Comparison of ENCODE assay signal across 1 cellular context in the genomic region with DNA sequence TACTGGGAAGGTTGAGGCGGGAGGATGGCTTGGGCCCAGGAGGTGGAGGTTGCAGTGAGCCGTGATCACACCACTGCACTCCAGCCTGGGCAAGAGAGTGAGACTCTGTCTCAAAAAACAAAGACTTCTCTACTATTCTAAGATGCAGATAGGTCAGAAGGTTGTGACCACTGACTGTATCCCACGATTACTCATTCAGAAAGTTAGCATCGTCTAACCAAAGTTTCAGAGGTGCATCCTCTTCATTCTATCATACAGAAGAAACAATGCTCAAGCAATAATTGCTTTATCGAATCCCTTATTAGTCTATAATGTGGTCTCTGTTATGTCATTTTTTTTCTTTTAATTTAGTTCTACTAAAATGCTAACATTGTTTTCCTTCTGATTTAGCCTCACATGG.
TF ChIP-seq lines count a peak whose summit lies in the region.

No MANE protein-coding gene starts in this region.

TF ChIP-seq in GM12878, 131 proteins besides CTCF, POLR2A, EP300 and RAD21 (continued from another document and continues in another):
- TF ChIP-seq, protein P1, sequence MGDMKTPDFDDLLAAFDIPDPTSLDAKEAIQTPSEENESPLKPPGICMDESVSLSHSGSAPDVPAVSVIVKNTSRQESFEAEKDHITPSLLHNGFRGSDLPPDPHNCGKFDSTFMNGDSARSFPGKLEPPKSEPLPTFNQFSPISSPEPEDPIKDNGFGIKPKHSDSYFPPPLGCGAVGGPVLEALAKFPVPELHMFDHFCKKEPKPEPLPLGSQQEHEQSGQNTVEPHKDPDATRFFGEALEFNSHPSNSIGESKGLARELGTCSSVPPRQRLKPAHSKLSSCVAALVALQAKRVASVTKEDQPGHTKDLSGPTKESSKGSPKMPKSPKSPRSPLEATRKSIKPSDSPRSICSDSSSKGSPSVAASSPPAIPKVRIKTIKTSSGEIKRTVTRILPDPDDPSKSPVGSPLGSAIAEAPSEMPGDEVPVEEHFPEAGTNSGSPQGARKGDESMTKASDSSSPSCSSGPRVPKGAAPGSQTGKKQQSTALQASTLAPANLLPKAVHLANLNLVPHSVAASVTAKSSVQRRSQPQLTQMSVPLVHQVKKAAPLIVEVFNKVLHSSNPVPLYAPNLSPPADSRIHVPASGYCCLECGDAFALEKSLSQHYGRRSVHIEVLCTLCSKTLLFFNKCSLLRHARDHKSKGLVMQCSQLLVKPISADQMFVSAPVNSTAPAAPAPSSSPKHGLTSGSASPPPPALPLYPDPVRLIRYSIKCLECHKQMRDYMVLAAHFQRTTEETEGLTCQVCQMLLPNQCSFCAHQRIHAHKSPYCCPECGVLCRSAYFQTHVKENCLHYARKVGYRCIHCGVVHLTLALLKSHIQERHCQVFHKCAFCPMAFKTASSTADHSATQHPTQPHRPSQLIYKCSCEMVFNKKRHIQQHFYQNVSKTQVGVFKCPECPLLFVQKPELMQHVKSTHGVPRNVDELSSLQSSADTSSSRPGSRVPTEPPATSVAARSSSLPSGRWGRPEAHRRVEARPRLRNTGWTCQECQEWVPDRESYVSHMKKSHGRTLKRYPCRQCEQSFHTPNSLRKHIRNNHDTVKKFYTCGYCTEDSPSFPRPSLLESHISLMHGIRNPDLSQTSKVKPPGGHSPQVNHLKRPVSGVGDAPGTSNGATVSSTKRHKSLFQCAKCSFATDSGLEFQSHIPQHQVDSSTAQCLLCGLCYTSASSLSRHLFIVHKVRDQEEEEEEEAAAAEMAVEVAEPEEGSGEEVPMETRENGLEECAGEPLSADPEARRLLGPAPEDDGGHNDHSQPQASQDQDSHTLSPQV (IDR thresholded peaks at IDR 0.05) = no peak
- TF ChIP-seq ZNF207 (IDR thresholded peaks at IDR 0.05; ENCODE audit: borderline replicate concordance) = no peak
- no peak for TF ChIP-seq LARP7 (IDR thresholded peaks at IDR 0.05)
- TF ChIP-seq BCL11A (IDR thresholded peaks at IDR 0.05; ENCODE audit: low read depth, low read length) = 0 out of 2 replicates have a peak, but pooled peaks have one; percentile 12
- TF ChIP-seq BHLHE40 (IDR thresholded peaks at IDR 0.05; ENCODE audit: borderline replicate concordance in 1 of 2, low read depth in 2 of 2, low read length in 1 of 2) = no peak
- TF ChIP-seq RCOR1 (conservative IDR thresholded peaks at IDR 0.05; ENCODE audit: low read depth, low read length) = no peak
- TF ChIP-seq POLR2AphosphoS5 (IDR thresholded peaks at IDR 0.05; ENCODE audit: low read length) = no peak
- TF ChIP-seq CEBPZ (IDR thresholded peaks at IDR 0.05; ENCODE audit: low read depth, low read length) = no peak
- TF ChIP-seq POU2F2 (IDR thresholded peaks at IDR 0.05; ENCODE audit: borderline replicate concordance, low read depth, low read length) = no peak
- no peak for TF ChIP-seq SP1 (IDR thresholded peaks at IDR 0.05; ENCODE audit: low read depth, low read length)
- TF ChIP-seq BACH1 (IDR thresholded peaks at IDR 0.05; ENCODE audit: borderline replicate concordance) = no peak
- TF ChIP-seq REST (IDR thresholded peaks at IDR 0.05; ENCODE audit: low read depth, low read length) = no peak
- TF ChIP-seq, protein P2, sequence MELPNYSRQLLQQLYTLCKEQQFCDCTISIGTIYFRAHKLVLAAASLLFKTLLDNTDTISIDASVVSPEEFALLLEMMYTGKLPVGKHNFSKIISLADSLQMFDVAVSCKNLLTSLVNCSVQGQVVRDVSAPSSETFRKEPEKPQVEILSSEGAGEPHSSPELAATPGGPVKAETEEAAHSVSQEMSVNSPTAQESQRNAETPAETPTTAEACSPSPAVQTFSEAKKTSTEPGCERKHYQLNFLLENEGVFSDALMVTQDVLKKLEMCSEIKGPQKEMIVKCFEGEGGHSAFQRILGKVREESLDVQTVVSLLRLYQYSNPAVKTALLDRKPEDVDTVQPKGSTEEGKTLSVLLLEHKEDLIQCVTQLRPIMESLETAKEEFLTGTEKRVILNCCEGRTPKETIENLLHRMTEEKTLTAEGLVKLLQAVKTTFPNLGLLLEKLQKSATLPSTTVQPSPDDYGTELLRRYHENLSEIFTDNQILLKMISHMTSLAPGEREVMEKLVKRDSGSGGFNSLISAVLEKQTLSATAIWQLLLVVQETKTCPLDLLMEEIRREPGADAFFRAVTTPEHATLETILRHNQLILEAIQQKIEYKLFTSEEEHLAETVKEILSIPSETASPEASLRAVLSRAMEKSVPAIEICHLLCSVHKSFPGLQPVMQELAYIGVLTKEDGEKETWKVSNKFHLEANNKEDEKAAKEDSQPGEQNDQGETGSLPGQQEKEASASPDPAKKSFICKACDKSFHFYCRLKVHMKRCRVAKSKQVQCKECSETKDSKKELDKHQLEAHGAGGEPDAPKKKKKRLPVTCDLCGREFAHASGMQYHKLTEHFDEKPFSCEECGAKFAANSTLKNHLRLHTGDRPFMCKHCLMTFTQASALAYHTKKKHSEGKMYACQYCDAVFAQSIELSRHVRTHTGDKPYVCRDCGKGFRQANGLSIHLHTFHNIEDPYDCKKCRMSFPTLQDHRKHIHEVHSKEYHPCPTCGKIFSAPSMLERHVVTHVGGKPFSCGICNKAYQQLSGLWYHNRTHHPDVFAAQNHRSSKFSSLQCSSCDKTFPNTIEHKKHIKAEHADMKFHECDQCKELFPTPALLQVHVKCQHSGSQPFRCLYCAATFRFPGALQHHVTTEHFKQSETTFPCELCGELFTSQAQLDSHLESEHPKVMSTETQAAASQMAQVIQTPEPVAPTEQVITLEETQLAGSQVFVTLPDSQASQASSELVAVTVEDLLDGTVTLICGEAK (IDR thresholded peaks at IDR 0.05; ENCODE audit: borderline replicate concordance) = no peak
- TF ChIP-seq BCL3 (IDR thresholded peaks at IDR 0.05; ENCODE audit: borderline replicate concordance, insufficient read depth, low read depth, low read length, poor library complexity, severe bottlenecking) = no peak
- TF ChIP-seq SUPT20H (IDR thresholded peaks at IDR 0.05; ENCODE audit: borderline replicate concordance, control insufficient read depth, low read depth, low read length) = no peak
- TF ChIP-seq USF1 (IDR thresholded peaks at IDR 0.05; ENCODE audit: borderline replicate concordance, extremely low read length, insufficient read depth, low read depth, low read length) = no peak
- TF ChIP-seq, protein P3, sequence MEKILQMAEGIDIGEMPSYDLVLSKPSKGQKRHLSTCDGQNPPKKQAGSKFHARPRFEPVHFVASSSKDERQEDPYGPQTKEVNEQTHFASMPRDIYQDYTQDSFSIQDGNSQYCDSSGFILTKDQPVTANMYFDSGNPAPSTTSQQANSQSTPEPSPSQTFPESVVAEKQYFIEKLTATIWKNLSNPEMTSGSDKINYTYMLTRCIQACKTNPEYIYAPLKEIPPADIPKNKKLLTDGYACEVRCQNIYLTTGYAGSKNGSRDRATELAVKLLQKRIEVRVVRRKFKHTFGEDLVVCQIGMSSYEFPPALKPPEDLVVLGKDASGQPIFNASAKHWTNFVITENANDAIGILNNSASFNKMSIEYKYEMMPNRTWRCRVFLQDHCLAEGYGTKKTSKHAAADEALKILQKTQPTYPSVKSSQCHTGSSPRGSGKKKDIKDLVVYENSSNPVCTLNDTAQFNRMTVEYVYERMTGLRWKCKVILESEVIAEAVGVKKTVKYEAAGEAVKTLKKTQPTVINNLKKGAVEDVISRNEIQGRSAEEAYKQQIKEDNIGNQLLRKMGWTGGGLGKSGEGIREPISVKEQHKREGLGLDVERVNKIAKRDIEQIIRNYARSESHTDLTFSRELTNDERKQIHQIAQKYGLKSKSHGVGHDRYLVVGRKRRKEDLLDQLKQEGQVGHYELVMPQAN (conservative IDR thresholded peaks at IDR 0.05) = no peak
- TF ChIP-seq TAF1 (IDR thresholded peaks at IDR 0.05; ENCODE audit: borderline replicate concordance, low read depth, low read length) = no peak
- TF ChIP-seq NR2F1 (conservative IDR thresholded peaks at IDR 0.05) = peak; percentile 84
- no peak for TF ChIP-seq E2F8 (IDR thresholded peaks at IDR 0.05; ENCODE audit: low read depth, partially characterized antibody)
- TF ChIP-seq MYC (IDR thresholded peaks at IDR 0.05; ENCODE audit: insufficient read depth, insufficient read length, insufficient replicate concordance, low read length, severe bottlenecking) = no peak
- no peak for TF ChIP-seq MXI1 (IDR thresholded peaks at IDR 0.05; ENCODE audit: low read depth, low read length)
- no peak for TF ChIP-seq ESRRA (IDR thresholded peaks at IDR 0.05; ENCODE audit: low read length)
- no peak for TF ChIP-seq ZNF274 (IDR thresholded peaks at IDR 0.05; ENCODE audit: insufficient read depth, insufficient read length)
